In genomic region chr2:69693472-69694450, GRCh38 we compare ENCODE assay signal across 8 cellular contexts. TPM values are rescaled to one million over a fixed set of nuclear protein-coding genes. Genes with fewer than 3 reads are reported as not detected.
DNase-seq lines count a peak whose midpoint lies in the region; ATAC-seq and TF ChIP-seq lines count a peak whose summit lies in the region.

No MANE protein-coding gene starts in this region.

- CTCF ChIA-PET in Panc1 (lab: Charles Lee) = interaction anchor here (0.6 kb wide), 1 partner anchor 48 kb away, joined by 3 read pairs; no protein-coding TSS in a partner anchor

- peak overlapping the region; percentile 71 to 82 (median 78) for H3K4me3 Mint-ChIP-seq in CD4-positive, CD25-positive, alpha-beta regulatory T cell

- intact Hi-C loops in Panc1 (cut with micrococcal nuclease; ENCODE audit: unreplicated experiment) = no loop called here

- peaks cover 5% of the 10 kb centered on the region for H3K36me3 Mint-ChIP-seq in CD4-positive, CD25-positive, alpha-beta regulatory T cell

- in situ Hi-C loops in Panc1 (cut with HindIII; ENCODE audit: low pct_unique_long_range_greater_than_20kb, low sequenced_read_pairs) = no loop called here

- H3K27ac Mint-ChIP-seq in CD4-positive, CD25-positive, alpha-beta regulatory T cell = peak overlapping the region; percentile 92 to 96 (median 96)

- peak; percentile 85 to 90 for ATAC-seq in CD4-positive, CD25-positive, alpha-beta regulatory T cell (ENCODE audit: low read depth in 2 of 2)
- peak; percentile 83 for ATAC-seq in GM21529 (IDR thresholded peaks at IDR 0.05; ENCODE audit: unreplicated experiment)
- no peak for ATAC-seq in Panc1
- ATAC-seq in left lobe of liver = no peak
- no peak for ATAC-seq in GM18520 (IDR thresholded peaks at IDR 0.05; ENCODE audit: unreplicated experiment)

- peaks cover 0 to 3% (median 0%) of the 10 kb centered on the region in 7 donors for H3K9me3 Mint-ChIP-seq in CD4-positive, CD25-positive, alpha-beta regulatory T cell

- peaks cover 69% of the 10 kb centered on the region for H3K4me1 ChIP-seq in CD4-positive, CD25-positive, alpha-beta regulatory T cell (ENCODE audit: control insufficient read depth, insufficient read depth, low read length, poor library complexity, severe bottlenecking)
- H3K4me1 ChIP-seq in Panc1 (ENCODE audit: control insufficient read depth, insufficient read depth, low read length) = peaks cover 36% of the 10 kb centered on the region

- BruUV-seq in Panc1 (replicated peaks; lab: Mats Ljungman, UMichigan) = no TSS peak

- H3K27me3 Mint-ChIP-seq in CD4-positive, CD25-positive, alpha-beta regulatory T cell = no peaks in the 10 kb centered on the region

- peak; percentile 22 to 87 (median 80) for DNase-seq in CD4-positive, CD25-positive, alpha-beta regulatory T cell
- DNase-seq in Panc1 (ENCODE audit: low read depth, low spot score) = no peak
- DNase-seq in central memory CD4-positive, alpha-beta T cell = peak; percentile 82
- no peak for DNase-seq in foreskin fibroblast
- no peak for DNase-seq in GOT3 (lab: John Stamatoyannopoulos, UW)
- no peak for DNase-seq in left lobe of liver (ENCODE audit: low spot score)

- H3K36me3 ChIP-seq in CD4-positive, CD25-positive, alpha-beta regulatory T cell (ENCODE audit: control insufficient read depth, insufficient read depth, low read length) = no peaks in the 10 kb centered on the region
- no peaks in the 10 kb centered on the region for H3K36me3 ChIP-seq in Panc1 (ENCODE audit: control insufficient read depth, insufficient read depth, low read length)

- TF ChIP-seq CTCF in Panc1 (IDR thresholded peaks at IDR 0.05) (no peak), foreskin fibroblast (IDR thresholded peaks at IDR 0.05; ENCODE audit: low read depth, low read length) (no peak)

- no peaks in the 10 kb centered on the region for H3K9me3 ChIP-seq in CD4-positive, CD25-positive, alpha-beta regulatory T cell (ENCODE audit: control insufficient read depth in 2 of 2, low read length in 2 of 2)
- H3K9me3 ChIP-seq in Panc1 (ENCODE audit: control insufficient read depth, insufficient read depth, low read depth, low read length) = no peaks in the 10 kb centered on the region

- H3K4me3 ChIP-seq in CD4-positive, CD25-positive, alpha-beta regulatory T cell (ENCODE audit: low read depth, low read length) = peak overlapping the region; percentile 66
- H3K4me3 ChIP-seq in Panc1 (ENCODE audit: low read depth in 2 of 2, low read length in 2 of 2) = no peak overlapping the region
- no peak overlapping the region for H3K4me3 ChIP-seq in foreskin fibroblast (ENCODE audit: low read depth in 1 of 2, low read length in 2 of 2)

- H3K27ac ChIP-seq in CD4-positive, CD25-positive, alpha-beta regulatory T cell (ENCODE audit: insufficient read depth, low read length, poor library complexity, severe bottlenecking) = peak overlapping the region; percentile 70
- H3K27ac ChIP-seq in Panc1 (ENCODE audit: low read length) = peak overlapping the region; percentile 61

- POLR2A ChIA-PET in Panc1 (lab: Charles Lee) = no interaction called here

- H3K27me3 ChIP-seq in CD4-positive, CD25-positive, alpha-beta regulatory T cell (ENCODE audit: control insufficient read depth, insufficient read depth, low read length) = no peaks in the 10 kb centered on the region
- H3K27me3 ChIP-seq in Panc1 (ENCODE audit: control insufficient read depth, insufficient read depth, low read length) = no peaks in the 10 kb centered on the region

- peaks cover 27 to 93% (median 66%) of the 10 kb centered on the region in 4 donors for H3K4me1 Mint-ChIP-seq in CD4-positive, CD25-positive, alpha-beta regulatory T cell

RNA-seq across cellular contexts. Expression of gene ANXA4, which starts 48.2 kb away (rescaled TPM):
- total RNA-seq in CD4-positive, CD25-positive, alpha-beta regulatory T cell = 16.5 TPM
- polyA plus RNA-seq in CD4-positive, CD25-positive, alpha-beta regulatory T cell = 10 to 100 TPM; 21.5 to 36.8 (median 27.3) TPM
- total RNA-seq in Panc1 (2021; ENCODE audit: unreplicated experiment) (183 TPM), left lobe of liver (102 TPM)
- 275 TPM for polyA plus RNA-seq in Panc1 (2012; ENCODE audit: insufficient read length)

RNA-seq across cellular contexts. Expression of gene AAK1, which starts 50.2 kb away (rescaled TPM):
- total RNA-seq in CD4-positive, CD25-positive, alpha-beta regulatory T cell = 258 TPM
- polyA plus RNA-seq in CD4-positive, CD25-positive, alpha-beta regulatory T cell = 10 to 100 TPM; 70.7 to 99.5 (median 72.4) TPM
- total RNA-seq in Panc1 (2021; ENCODE audit: unreplicated experiment) (123 TPM), left lobe of liver (16.2 TPM)
- 35.2 TPM for polyA plus RNA-seq in Panc1 (2012; ENCODE audit: insufficient read length)

Comparison
In these comparisons a context has a peak if more than half of its experiments do, and no peak if none do; other contexts are left out.
1. ATAC-seq: peak in CD4-positive, CD25-positive, alpha-beta regulatory T cell (2 of 2) and GM21529 (single experiment); none in Panc1 (single experiment), left lobe of liver (single experiment) and GM18520 (single experiment).
2. DNase-seq: peak in CD4-positive, CD25-positive, alpha-beta regulatory T cell (3 of 3) and central memory CD4-positive, alpha-beta T cell (single experiment); none in Panc1 (single experiment), foreskin fibroblast (0 of 2), GOT3 (single experiment) and left lobe of liver (single experiment).